In genomic region chr13:44307255-44307654, GRCh38 we compare ENCODE assay signal across 9 cellular contexts.
DNase-seq lines count a peak whose midpoint lies in the region; ATAC-seq and TF ChIP-seq lines count a peak whose summit lies in the region.
"Had no signal": no experiment of that assay in that cellular context is flagged by ENCODE, and none has a peak within 500 bp of the region (broad histone marks: within the 10 kb centered on the region; RNA-seq: fewer than 3 reads in every experiment).

No MANE protein-coding gene starts in this region.

- POLR2A ChIA-PET in MCF 10A (lab: Yijun Ruan, JAX): interaction anchor here (0.5 to 12.9 kb wide), 16 partner anchors 8 to 1082 kb away, joined by 3 to 341 read pairs (median 4); no protein-coding TSS in a partner anchor

- peak overlapping the region in 3 of 4 donors; percentile 63 to 89 (median 88) for H3K27ac ChIP-seq in tibial nerve

- H3K4me3 ChIP-seq in mucosa of descending colon: no peak overlapping the region
- no peak overlapping the region for H3K4me3 ChIP-seq in tibial nerve

- DNase-seq in activated T-cell treated with anti-CD3 and anti-CD28 coated beads, Interleukin-2, amount 50 U/mL, for 72 hours: no peak
- no peak for DNase-seq in activated T-cell treated with anti-CD3 and anti-CD28 coated beads, Interleukin-2, amount 50 U/mL, for 4 hours
- DNase-seq in MCF 10A (ENCODE audit: unreplicated experiment) (peak; percentile 31), mucosa of descending colon (no peak), tibial nerve (ENCODE audit: low spot score in 2 of 2) (no peak), NCI-H2107 (lab: John Stamatoyannopoulos, UW) (no peak), RKO (ENCODE audit: low spot score) (no peak)
- no peak for DNase-seq in activated effector memory CD4-positive, alpha-beta T cell treated with Interleukin-2 at 50 U/mL for 16 hours
- DNase-seq: activated CD4-positive, alpha-beta T cell treated with anti-CD3 and anti-CD28 coated beads, Interleukin-2, amount 10 ng/mL, durations not matched to agents 7 days and 5 days had no signal

- H3K9me3 ChIP-seq in mucosa of descending colon: no peaks in the 10 kb centered on the region
- no peaks in the 10 kb centered on the region for H3K9me3 ChIP-seq in tibial nerve

- TF ChIP-seq CTCF in MCF 10A (IDR thresholded peaks at IDR 0.05; ENCODE audit: unreplicated experiment): no peak
- TF ChIP-seq CTCF in mucosa of descending colon (IDR thresholded peaks at IDR 0.05): no peak
- no peak for TF ChIP-seq CTCF in tibial nerve (IDR thresholded peaks at IDR 0.05)

- intact Hi-C loops in MCF 10A (cut with micrococcal nuclease) (no loop called here), mucosa of descending colon (cut with DNase I, micrococcal nuclease) (no loop called here)

- no peaks in the 10 kb centered on the region for H3K36me3 ChIP-seq in mucosa of descending colon (ENCODE audit: low read depth)
- no peaks in the 10 kb centered on the region for H3K36me3 ChIP-seq in tibial nerve

- no TSS peak for BruUV-seq in MCF 10A (replicated peaks; lab: Mats Ljungman, UMichigan)

- H3K4me3 Mint-ChIP-seq in activated T-cell treated with anti-CD3 and anti-CD28 coated beads, Interleukin-2, amount 50 U/mL, for 72 hours: no peak overlapping the region
- no peak overlapping the region for H3K4me3 Mint-ChIP-seq in activated T-cell treated with anti-CD3 and anti-CD28 coated beads, Interleukin-2, amount 50 U/mL, for 4 hours
- H3K4me3 Mint-ChIP-seq in MCF 10A (ENCODE audit: unreplicated experiment): peak overlapping the region; percentile 51
- H3K4me3 Mint-ChIP-seq: activated CD4-positive, alpha-beta T cell treated with anti-CD3 and anti-CD28 coated beads, Interleukin-2, amount 10 ng/mL, durations not matched to agents 7 days and 5 days had no signal

- H3K4me1 ChIP-seq in mucosa of descending colon (ENCODE audit: low read depth) (peaks cover 39% of the 10 kb centered on the region), tibial nerve (peaks cover 0 to 51% (median 23%) of the 10 kb centered on the region in 4 donors)

- H3K27ac Mint-ChIP-seq in activated T-cell treated with anti-CD3 and anti-CD28 coated beads, Interleukin-2, amount 50 U/mL, for 72 hours: peak overlapping the region; percentile 13
- peak overlapping the region; percentile 93 for H3K27ac Mint-ChIP-seq in MCF 10A (ENCODE audit: low read depth, unreplicated experiment)
- H3K27ac Mint-ChIP-seq: activated CD4-positive, alpha-beta T cell treated with anti-CD3 and anti-CD28 coated beads, Interleukin-2, amount 10 ng/mL, durations not matched to agents 7 days and 5 days had no signal

- no peak for TF ChIP-seq EP300 in tibial nerve (IDR thresholded peaks at IDR 0.05)

- no peaks in the 10 kb centered on the region for H3K27me3 ChIP-seq in tibial nerve

- H3K4me1 Mint-ChIP-seq in activated T-cell treated with anti-CD3 and anti-CD28 coated beads, Interleukin-2, amount 50 U/mL, for 72 hours (ENCODE audit: low read depth): peaks cover 78% of the 10 kb centered on the region
- H3K4me1 Mint-ChIP-seq in activated T-cell treated with anti-CD3 and anti-CD28 coated beads, Interleukin-2, amount 50 U/mL, for 4 hours (ENCODE audit: low read depth): peaks cover 14% of the 10 kb centered on the region
- H3K4me1 Mint-ChIP-seq in MCF 10A (ENCODE audit: insufficient read depth, unreplicated experiment): peaks cover 80% of the 10 kb centered on the region

- TF ChIP-seq POLR2A in tibial nerve (IDR thresholded peaks at IDR 0.05): no peak

- H3K27me3 Mint-ChIP-seq in activated T-cell treated with anti-CD3 and anti-CD28 coated beads, Interleukin-2, amount 50 U/mL, for 72 hours (ENCODE audit: low read depth): peaks cover 47% of the 10 kb centered on the region
- H3K27me3 Mint-ChIP-seq in activated T-cell treated with anti-CD3 and anti-CD28 coated beads, Interleukin-2, amount 50 U/mL, for 4 hours (ENCODE audit: low read depth): peaks cover 7% of the 10 kb centered on the region
- no peaks in the 10 kb centered on the region for H3K27me3 Mint-ChIP-seq in MCF 10A (ENCODE audit: insufficient read depth, unreplicated experiment)

- no peaks in the 10 kb centered on the region for H3K9me3 Mint-ChIP-seq in activated T-cell treated with anti-CD3 and anti-CD28 coated beads, Interleukin-2, amount 50 U/mL, for 72 hours
- H3K9me3 Mint-ChIP-seq in activated T-cell treated with anti-CD3 and anti-CD28 coated beads, Interleukin-2, amount 50 U/mL, for 4 hours: no peaks in the 10 kb centered on the region
- H3K9me3 Mint-ChIP-seq in MCF 10A (ENCODE audit: unreplicated experiment): no peaks in the 10 kb centered on the region
- H3K9me3 Mint-ChIP-seq: activated CD4-positive, alpha-beta T cell treated with anti-CD3 and anti-CD28 coated beads, Interleukin-2, amount 10 ng/mL, durations not matched to agents 7 days and 5 days had no signal

- no peak for ATAC-seq in activated T-cell treated with anti-CD3 and anti-CD28 coated beads, Interleukin-2, amount 50 U/mL, for 72 hours (replicated peaks in 1 of 2)
- no peak for ATAC-seq in activated T-cell treated with anti-CD3 and anti-CD28 coated beads, Interleukin-2, amount 50 U/mL, for 4 hours
- peak; percentile 31 for ATAC-seq in mucosa of descending colon

- no peaks in the 10 kb centered on the region for H3K36me3 Mint-ChIP-seq in activated T-cell treated with anti-CD3 and anti-CD28 coated beads, Interleukin-2, amount 50 U/mL, for 72 hours (ENCODE audit: insufficient read depth in 2 of 2)
- no peaks in the 10 kb centered on the region for H3K36me3 Mint-ChIP-seq in activated T-cell treated with anti-CD3 and anti-CD28 coated beads, Interleukin-2, amount 50 U/mL, for 4 hours (ENCODE audit: insufficient read depth)
- H3K36me3 Mint-ChIP-seq in MCF 10A (ENCODE audit: insufficient read depth, unreplicated experiment): peaks cover 5% of the 10 kb centered on the region

- CTCF ChIA-PET in MCF 10A (lab: Yijun Ruan, JAX): interaction anchor here (0.6 to 3.0 kb wide), 8 partner anchors 52 to 129 kb away, joined by 3 to 15 read pairs (median 4); no protein-coding TSS in a partner anchor

- 27 to 30% methylated on average over 4 of the region's 4 CpGs for WGBS in tibial nerve, 2 donors
